ENCODE assay signal across 1 cellular context in the genomic region with DNA sequence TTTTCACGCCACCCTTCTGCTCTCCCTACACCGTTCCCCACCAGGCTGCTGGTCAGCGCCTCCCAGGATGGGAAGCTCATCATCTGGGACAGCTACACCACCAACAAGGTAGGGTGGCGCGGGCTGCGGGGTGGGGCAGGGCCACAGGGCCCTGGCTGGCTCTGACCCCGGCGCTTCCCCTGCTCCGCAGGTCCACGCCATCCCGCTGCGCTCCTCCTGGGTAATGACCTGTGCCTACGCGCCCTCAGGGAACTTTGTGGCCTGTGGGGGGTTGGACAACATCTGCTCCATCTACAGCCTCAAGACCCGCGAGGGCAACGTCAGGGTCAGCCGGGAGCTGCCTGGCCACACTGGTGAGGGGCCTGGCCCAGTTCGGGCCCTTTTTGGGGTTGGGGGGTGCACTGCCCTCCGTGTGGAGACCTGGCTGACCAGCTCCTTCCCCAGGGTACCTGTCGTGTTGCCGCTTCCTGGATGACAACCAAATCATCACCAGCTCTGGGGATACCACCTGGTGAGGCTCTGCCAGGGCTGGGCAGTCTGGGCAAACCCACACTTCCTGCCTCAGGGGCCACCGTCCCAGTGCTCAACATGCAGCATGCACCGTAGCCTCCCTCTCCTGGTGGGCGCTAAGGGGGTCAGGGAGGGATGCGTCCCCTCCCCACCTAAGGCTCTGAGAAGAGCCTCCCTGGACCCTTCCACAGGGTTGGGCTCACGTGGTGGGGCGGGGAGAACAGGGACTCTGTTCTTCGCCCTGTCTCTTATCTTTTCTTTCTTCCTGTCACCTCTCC.
TF ChIP-seq lines count a peak whose summit lies in the region.

No MANE protein-coding gene starts in this region.

TF ChIP-seq in SK-N-SH treated with all-trans-retinoic acid at 6 μM for 48 hours, 23 proteins besides CTCF, POLR2A, EP300 and RAD21 (continued from another document):
- TF ChIP-seq, protein P1, sequence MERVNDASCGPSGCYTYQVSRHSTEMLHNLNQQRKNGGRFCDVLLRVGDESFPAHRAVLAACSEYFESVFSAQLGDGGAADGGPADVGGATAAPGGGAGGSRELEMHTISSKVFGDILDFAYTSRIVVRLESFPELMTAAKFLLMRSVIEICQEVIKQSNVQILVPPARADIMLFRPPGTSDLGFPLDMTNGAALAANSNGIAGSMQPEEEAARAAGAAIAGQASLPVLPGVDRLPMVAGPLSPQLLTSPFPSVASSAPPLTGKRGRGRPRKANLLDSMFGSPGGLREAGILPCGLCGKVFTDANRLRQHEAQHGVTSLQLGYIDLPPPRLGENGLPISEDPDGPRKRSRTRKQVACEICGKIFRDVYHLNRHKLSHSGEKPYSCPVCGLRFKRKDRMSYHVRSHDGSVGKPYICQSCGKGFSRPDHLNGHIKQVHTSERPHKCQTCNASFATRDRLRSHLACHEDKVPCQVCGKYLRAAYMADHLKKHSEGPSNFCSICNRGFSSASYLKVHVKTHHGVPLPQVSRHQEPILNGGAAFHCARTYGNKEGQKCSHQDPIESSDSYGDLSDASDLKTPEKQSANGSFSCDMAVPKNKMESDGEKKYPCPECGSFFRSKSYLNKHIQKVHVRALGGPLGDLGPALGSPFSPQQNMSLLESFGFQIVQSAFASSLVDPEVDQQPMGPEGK (CRISPR knock-in tag; IDR thresholded peaks at IDR 0.05; ENCODE audit: borderline replicate concordance), result no peak
